In genomic region chr11:65569973-65570918, GRCh38 we compare ENCODE assay signal across 8 cellular contexts. TPM values are rescaled to one million over a fixed set of nuclear protein-coding genes. Genes with fewer than 3 reads are reported as not detected.
DNase-seq lines count a peak whose midpoint lies in the region; ATAC-seq, FAIRE-seq and TF ChIP-seq lines count a peak whose summit lies in the region.

ZNRD2 (plus strand) TSS chr11:65570477; CDS start chr11:65570492, 15 bp downstream.

- H3K27ac ChIP-seq in H1 (ENCODE audit: low read depth, low read length): peak within 1 kb of the TSS; percentile 33; the same call in 1 of the 2 replicates

- peak within 1 kb of the TSS; percentile 88; the same call in 1 of the 2 replicates for H2AFZ ChIP-seq in H1 (ENCODE audit: low read length)

- no peak for TF ChIP-seq EP300 in H1 (IDR thresholded peaks at IDR 0.05; ENCODE audit: borderline replicate concordance in 1 of 2, low read depth in 2 of 2, low read length in 2 of 2)

- H2BK15ac ChIP-seq in H1 (ENCODE audit: low read length): 0 out of 2 replicates have a peak within 1 kb of the TSS, but pooled peaks have one; percentile 61

- H2BK12ac ChIP-seq in H1 (ENCODE audit: low read depth, low read length): no peak within 1 kb of the TSS

- H2BK120ac ChIP-seq in H1 (replicated peaks; ENCODE audit: low read depth, low read length): no peak within 1 kb of the TSS

- H3K79me2 ChIP-seq in H1 (ENCODE audit: control insufficient read depth in 1 of 2, insufficient read depth in 2 of 2, low read length in 2 of 2): peaks cover 0 to 11% of the 10 kb centered on the region in 2 experiments; a peak in 1 of 4 replicates

- TF ChIP-seq RAD21 in H1 (IDR thresholded peaks at IDR 0.05 in 1 of 2, conservative IDR thresholded peaks at IDR 0.05 in 1 of 2; ENCODE audit: low read depth in 2 of 2, low read length in 2 of 2): peak; percentile 44 to 50; a peak in 3 of 4 replicates

- POLR2A ChIA-PET in H1 (lab: Charles Lee; ENCODE audit: partially characterized antibody): interaction anchor here (0.5 to 2.0 kb wide), 9 partner anchors 11 to 502 kb away, joined by 3 to 14 read pairs (median 4); partner anchors contain the start of gene LTBP3

- in situ Hi-C loops in Caki2 (cut with HindIII; ENCODE audit: low pct_unique_long_range_greater_than_20kb, low sequenced_read_pairs): no loop called here

- 0 out of 2 replicates have a peak within 1 kb of the TSS, but pooled peaks have one; percentile 48 for H3K18ac ChIP-seq in H1 (ENCODE audit: extremely low read depth, low read length)

- H4K8ac ChIP-seq in H1 (ENCODE audit: extremely low read depth, insufficient read depth, low read length): peak within 1 kb of the TSS; percentile 80

- CTCF ChIA-PET in H1 (lab: Charles Lee; ENCODE audit: partially characterized antibody): interaction anchor here (0.7 to 16.3 kb wide), 14 partner anchors 9 to 293 kb away, joined by 3 to 284 read pairs (median 4); partner anchors contain the start of genes LTBP3 and SCYL1

- H3K4ac ChIP-seq in H1 (replicated peaks; ENCODE audit: insufficient read length, low read depth, low read length): peak within 1 kb of the TSS; percentile 41

- no peak within 1 kb of the TSS for H2BK20ac ChIP-seq in H1 (ENCODE audit: low read length)

- H4K91ac ChIP-seq in H1 (replicated peaks; ENCODE audit: insufficient read length, low read length): no peak within 1 kb of the TSS

- H3K9ac ChIP-seq in H1 (replicated peaks in 1 of 4; ENCODE audit: extremely low read depth in 1 of 4, low read depth in 3 of 4, low read length in 3 of 4): peak within 1 kb of the TSS; percentile 8 to 74 (median 73); a peak in 6 of 7 replicates

- no peak within 1 kb of the TSS for H2AK5ac ChIP-seq in H1 (ENCODE audit: low read depth, low read length)

- peaks cover 2% of the 10 kb centered on the region; the same call in 1 of the 2 replicates for H3K79me1 ChIP-seq in H1 (ENCODE audit: low read depth, low read length)

- no peaks in the 10 kb centered on the region for H3K9me3 ChIP-seq in H1 (ENCODE audit: insufficient read depth in 2 of 2, low read depth in 1 of 2, low read length in 1 of 2)

- H3K4me3 ChIP-seq in H1 (ENCODE audit: extremely low read depth in 1 of 4, insufficient read depth in 2 of 4, low read depth in 3 of 4, low read length in 4 of 4): peak within 1 kb of the TSS; percentile 67 to 97 (median 92)

- peaks cover 0 to 11% (median 6%) of the 10 kb centered on the region in 4 experiments; a peak in 6 of 7 replicates for H3K27me3 ChIP-seq in H1 (replicated peaks in 1 of 4; ENCODE audit: control insufficient read depth in 3 of 4, extremely low read depth in 1 of 4, insufficient read depth in 3 of 4, low read length in 3 of 4)

- peak; percentile 43 for ATAC-seq in GM21367 (IDR thresholded peaks at IDR 0.05; ENCODE audit: unreplicated experiment)

- H3K4me2 ChIP-seq in H1 (ENCODE audit: insufficient read depth in 1 of 2, low read depth in 2 of 2, low read length in 2 of 2): peak within 1 kb of the TSS; percentile 72 to 90

- peaks cover 10 to 29% (median 18%) of the 10 kb centered on the region in 4 experiments for H3K4me1 ChIP-seq in H1 (replicated peaks in 1 of 4; ENCODE audit: control insufficient read depth in 3 of 4, insufficient read depth in 4 of 4, low read length in 3 of 4)

- peak within 1 kb of the TSS; percentile 21; the same call in 1 of the 2 replicates for H2BK5ac ChIP-seq in H1 (ENCODE audit: low read depth, low read length)

- no peak within 1 kb of the TSS for H3K23ac ChIP-seq in H1 (ENCODE audit: insufficient read length)

- peak in 1 of 2 experiments; percentile 80; a peak in 2 of 3 replicates for TF ChIP-seq POLR2A in H1 (IDR thresholded peaks at IDR 0.05; ENCODE audit: control extremely low read depth in 1 of 2, low read depth in 2 of 2, low read length in 2 of 2)

- 2% methylated on average over 68 of the region's 89 CpGs; no CpG with 5 or more reads in 1 of the 2 experiments for WGBS in H1 (ENCODE audit: extremely low coverage in 1 of 2, insufficient coverage in 1 of 2, insufficient read length in 1 of 2, insufficient replicate concordance in 2 of 2, low coverage in 1 of 2, low lambda C conversion rate in 2 of 2, missing lambda C conversion rate in 1 of 2), 2 experiments

- peak within 1 kb of the TSS; percentile 47 for H4K5ac ChIP-seq in H1 (ENCODE audit: insufficient read length, low read depth, low read length)

- no peak within 1 kb of the TSS for H3K14ac ChIP-seq in H1 (ENCODE audit: insufficient read length)

- FAIRE-seq in HTR-8/SVneo (lab: Jason Lieb, UNC) (peak; percentile 99), H1 (lab: Jason Lieb, UNC) (no peak)

- peak; percentile 99 for DNase-seq in Caki2 (ENCODE audit: low read depth)
- peak; percentile 99 for DNase-seq in HTR-8/SVneo (ENCODE audit: insufficient read length, low spot score)
- peak; percentile 97 for DNase-seq in NOMO-1 treated with DMSO at 0.1 percent for 48 hours (lab: John Stamatoyannopoulos, UW; ENCODE audit: unreplicated experiment)
- DNase-seq in activated CD8-positive, alpha-beta memory T cell treated with anti-CD3 and anti-CD28 coated beads for 4 hours (ENCODE audit: low read depth in 2 of 2): peak; percentile 94 to 98
- DNase-seq in H1 (ENCODE audit: low read depth in 1 of 2, low spot score in 2 of 2): peak; percentile 95 to 96
- DNase-seq in mesenteric fat pad (ENCODE audit: low spot score): peak; percentile 98
- peak; percentile 90 for DNase-seq in stimulated activated CD8-positive, alpha-beta memory T cell treated with anti-CD3 and anti-CD28 coated beads, Interleukin-15, amount 100 ng/mL, for 24 hours (ENCODE audit: low read depth)

- H3K23me2 ChIP-seq in H1 (ENCODE audit: low read depth, low read length): peaks cover 9% of the 10 kb centered on the region; the same call in 1 of the 2 replicates

- H3K56ac ChIP-seq in H1 (replicated peaks; ENCODE audit: insufficient read length, low read depth, low read length): peak within 1 kb of the TSS; percentile 34

- peak in 2 of 3 experiments; percentile 66 to 84; a peak in 3 of 4 replicates for TF ChIP-seq CTCF in H1 (IDR thresholded peaks at IDR 0.05; ENCODE audit: control extremely low read depth in 1 of 3, insufficient read depth in 1 of 3, low read depth in 1 of 3, low read length in 3 of 3)

- peaks cover 15 to 19% of the 10 kb centered on the region in 2 experiments for H4K20me1 ChIP-seq in H1 (replicated peaks in 1 of 2; ENCODE audit: control insufficient read depth in 1 of 2, insufficient read depth in 2 of 2, low read length in 2 of 2)

- H3K36me3 ChIP-seq in H1 (ENCODE audit: control insufficient read depth in 2 of 4, insufficient read depth in 4 of 4, low read length in 3 of 4): no peaks in the 10 kb centered on the region

TF ChIP-seq in H1, 55 proteins besides CTCF, POLR2A, EP300 and RAD21 (continues in another document):
- TF ChIP-seq BRCA1 (IDR thresholded peaks at IDR 0.05; ENCODE audit: low read depth, low read length) (no peak), CHD1 (IDR thresholded peaks at IDR 0.05; ENCODE audit: low read depth, low read length) (no peak), RNF2 (IDR thresholded peaks at IDR 0.05; ENCODE audit: borderline replicate concordance, low read depth, low read length, missing control alignments, poor library complexity, severe bottlenecking) (no peak), ZNF274 (IDR thresholded peaks at IDR 0.05; ENCODE audit: borderline replicate concordance, extremely low read depth, low read length) (no peak), GABPA (IDR thresholded peaks at IDR 0.05; ENCODE audit: borderline replicate concordance, insufficient read depth, low read length) (peak; percentile 93), HDAC6 (IDR thresholded peaks at IDR 0.05; ENCODE audit: low read depth, low read length) (no peak), ASH2L (IDR thresholded peaks at IDR 0.05; ENCODE audit: low read length) (peak; percentile 83), KDM1A (IDR thresholded peaks at IDR 0.05; ENCODE audit: borderline replicate concordance, low read length) (no peak), NANOG (IDR thresholded peaks at IDR 0.05; ENCODE audit: insufficient read depth, low read depth, low read length, poor library complexity, severe bottlenecking) (no peak), RXRA (IDR thresholded peaks at IDR 0.05; ENCODE audit: insufficient read depth, low read depth, low read length) (no peak), SP1 (IDR thresholded peaks at IDR 0.05; ENCODE audit: low read depth, low read length) (peak; percentile 89), GTF2F1 (IDR thresholded peaks at IDR 0.05; ENCODE audit: borderline replicate concordance, low read depth, low read length) (no peak), BACH1 (IDR thresholded peaks at IDR 0.05; ENCODE audit: low read length) (peak; percentile 53), POLR2AphosphoS5 (IDR thresholded peaks at IDR 0.05; ENCODE audit: low read depth, low read length) (peak; percentile 89), ATF2 (IDR thresholded peaks at IDR 0.05; ENCODE audit: low read length) (no peak; the same call in 1 of the 2 replicates), PHF8 (conservative IDR thresholded peaks at IDR 0.05; ENCODE audit: low read depth, low read length) (peak; percentile 68), CBX5 (IDR thresholded peaks at IDR 0.05; ENCODE audit: low read depth, low read length) (no peak), YY1 (IDR thresholded peaks at IDR 0.05; ENCODE audit: low read depth, low read length) (peak; percentile 88)

RNA-seq across cellular contexts. Expression of gene ZNRD2, which starts in this region (rescaled TPM):
- 90.4 and 96.5 TPM in 2 replicates for total RNA-seq in Caki2 (2014; rRNA removed; shearing (Covaris generic); ENCODE audit: low replicate concordance)
- total RNA-seq in H1 (2021; fragmentation: NEBNext Ultra II Directional; extraction: Animal tissue kit (Norgen Biotek cat#: 25700)): 53.4 and 56.1 TPM in 2 replicates
- 125 and 148 TPM in 2 replicates for polyA plus RNA-seq in H1 (2011; rRNA removed)
- 91.1 TPM for polyA plus RNA-seq in H1 (2011; cell fraction: cytosol; rRNA removed)
- 91.2 TPM for polyA plus RNA-seq in H1 (2011; cell fraction: nucleus; rRNA removed)
- polyA plus RNA-seq in H1 (2012, experiment 1 of 2): 84.9 to 91.1 TPM (median 88.1 TPM) in 4 replicates
- polyA plus RNA-seq in H1 (2012, experiment 2 of 2): 128 TPM
- 85.3 TPM for polyA plus RNA-seq in H1 (2013, experiment 1 of 2)
- polyA plus RNA-seq in H1 (2013, experiment 2 of 2): 89.8 TPM
- polyA minus RNA-seq in H1 (2011; rRNA and poly(A)+ RNA removed): 11.7 and 17.5 TPM in 2 replicates
- polyA minus RNA-seq in H1 (2011; cell fraction: cytosol; rRNA and poly(A)+ RNA removed): 25.8 TPM
- 52.9 TPM for polyA minus RNA-seq in H1 (2011; cell fraction: nucleus; rRNA and poly(A)+ RNA removed)
- 34.9 TPM for total RNA-seq in mesenteric fat pad

Comparison
In these comparisons a context has a peak if more than half of its experiments do, and no peak if none do; other contexts are left out.
1. Peak in every context shown above with its lines: DNase-seq, ATAC-seq, H3K4me3 ChIP-seq and H3K27ac ChIP-seq.